In genomic region chr11:69001301-69002081, GRCh38 we compare ENCODE assay signal across 11 cellular contexts. TPM values are rescaled to one million over a fixed set of nuclear protein-coding genes. Genes with fewer than 3 reads are reported as not detected.
A peak's percentile ranks its signal among the peaks of the same experiment; 100 is the strongest.
DNase-seq lines count a peak whose midpoint lies in the region; ATAC-seq and TF ChIP-seq lines count a peak whose summit lies in the region.
"Had no signal": no experiment of that assay in that cellular context is flagged by ENCODE, and none has a peak within 500 bp of the region (broad histone marks: within the 10 kb centered on the region; RNA-seq: fewer than 3 reads in every experiment).

No MANE protein-coding gene starts in this region.

- H3K4me1 ChIP-seq in right cardiac atrium (ENCODE audit: control insufficient read depth, insufficient read depth, low read length) (peaks cover 1% of the 10 kb centered on the region), rectal smooth muscle tissue (ENCODE audit: control insufficient read depth, insufficient read depth, low read length) (peaks cover 80% of the 10 kb centered on the region), vagina (peaks cover 72% of the 10 kb centered on the region)

- no peak for TF ChIP-seq CTCF in vagina (IDR thresholded peaks at IDR 0.05)

- H3K27me3 ChIP-seq in right cardiac atrium (ENCODE audit: control insufficient read depth, insufficient read depth), result no peaks in the 10 kb centered on the region
- H3K27me3 ChIP-seq in rectal smooth muscle tissue (ENCODE audit: control insufficient read depth, insufficient read depth, low read length), result no peaks in the 10 kb centered on the region
- H3K27me3 ChIP-seq in vagina, result no peaks in the 10 kb centered on the region

- 75% methylated on average over 23 of the region's 23 CpGs for WGBS in right cardiac atrium

- DNase-seq in Right ventricle myocardium superior, result peak; percentile 34
- no peak for DNase-seq in Right ventricle myocardium inferior (ENCODE audit: missing footprints)
- DNase-seq in right cardiac atrium, result no peak
- DNase-seq in vagina (ENCODE audit: extremely low spot score in 2 of 2), result no peak
- DNase-seq in stimulated activated CD4-positive, alpha-beta T cell treated with anti-CD3 and anti-CD28 coated beads, Interleukin-4, amount 100 ng/mL, for 4 hours, result no peak
- DNase-seq in stimulated activated CD4-positive, alpha-beta T cell treated with anti-CD3 and anti-CD28 coated beads, Interleukin-12 subunit alpha, Interleukin-12 subunit beta, amount 100 ng/mL, for 4 hours, result no peak
- no peak for DNase-seq in HPDE6-E6E7 (ENCODE audit: extremely low spot score)
- DNase-seq: activated T-cell treated with anti-CD3 and anti-CD28 coated beads, Interleukin-2, amount 50 U/mL, for 72 hours had no signal

- H3K36me3 ChIP-seq in rectal smooth muscle tissue (ENCODE audit: control insufficient read depth, insufficient read depth, low read length) (peaks cover 17% of the 10 kb centered on the region), vagina (peaks cover 5 to 17% of the 10 kb centered on the region in 2 donors)

- intact Hi-C loops in Right ventricle myocardium superior (cut with DNase I), result no loop called here
- intact Hi-C loops in Right ventricle myocardium inferior (cut with DNase I), result no loop called here
- intact Hi-C loops in right cardiac atrium (cut with DNase I), result no loop called here
- intact Hi-C loops in vagina (cut with DNase I), result loop anchor here (5.0 kb wide), 1 partner anchor 54 kb away; no protein-coding TSS in a partner anchor

- peak overlapping the region; percentile 7 for H3K27ac ChIP-seq in right cardiac atrium (ENCODE audit: low read length)
- H3K27ac ChIP-seq in rectal smooth muscle tissue (ENCODE audit: low read depth, low read length), result peak overlapping the region; percentile 99
- H3K27ac ChIP-seq in vagina, result peak overlapping the region; percentile 82

- no peak for ATAC-seq in Right ventricle myocardium superior (ENCODE audit: poor library complexity)
- ATAC-seq in Right ventricle myocardium inferior, result no peak
- ATAC-seq in right cardiac atrium, result no peak
- ATAC-seq: activated CD4-positive, CD25-positive, alpha-beta regulatory T cell treated with anti-CD3 and anti-CD28 coated beads, Interleukin-2, amount 50 U/mL, for 24 hours; activated T-cell treated with anti-CD3 and anti-CD28 coated beads, Interleukin-2, amount 50 U/mL, for 72 hours had no signal

- H3K4me3 ChIP-seq in right cardiac atrium (ENCODE audit: low read length) (no peak overlapping the region), rectal smooth muscle tissue (ENCODE audit: low read length) (no peak overlapping the region), vagina (no peak overlapping the region)

- no peaks in the 10 kb centered on the region for H3K9me3 ChIP-seq in right cardiac atrium (ENCODE audit: control insufficient read depth, low read length)
- no peaks in the 10 kb centered on the region for H3K9me3 ChIP-seq in vagina

- H3K9ac ChIP-seq in rectal smooth muscle tissue (ENCODE audit: low read length), result no peak overlapping the region

- no peak for TF ChIP-seq POLR2A in vagina (IDR thresholded peaks at IDR 0.05)

RNA-seq across cellular contexts. Expression of gene MRGPRF, which starts 11.6 kb away (rescaled TPM):
- total RNA-seq in Right ventricle myocardium superior (4.9 TPM), Right ventricle myocardium inferior (7.6 TPM), right cardiac atrium (10 to 100 TPM in 2 of 4 donors, 1 to 10 TPM in 2; 4.6 to 16.2 (median 9.3) TPM), vagina (84.5 TPM)
- polyA plus RNA-seq in right cardiac atrium, result 9.4 TPM
- total RNA-seq: activated T-cell treated with anti-CD3 and anti-CD28 coated beads, Interleukin-2, amount 50 U/mL, for 72 hours had no signal

RNA-seq across cellular contexts. Expression of gene MRGPRD, which starts 20.7 kb away (rescaled TPM):
- total RNA-seq in Right ventricle myocardium superior (not detected), Right ventricle myocardium inferior (not detected), right cardiac atrium (not detected), vagina (not detected)
- not detected for polyA plus RNA-seq in right cardiac atrium
- total RNA-seq: activated T-cell treated with anti-CD3 and anti-CD28 coated beads, Interleukin-2, amount 50 U/mL, for 72 hours; mononuclear cell had no signal

RNA-seq across cellular contexts. Expression of gene TPCN2, which starts 47.2 kb away (rescaled TPM):
- total RNA-seq in Right ventricle myocardium superior (7.6 TPM), Right ventricle myocardium inferior (9.1 TPM), right cardiac atrium (10 to 100 TPM in 1 of 4 donors, 1 to 10 TPM in 3; 7.2 to 11.1 (median 9.0) TPM), vagina (21.1 TPM)
- polyA plus RNA-seq in right cardiac atrium, result 7.0 TPM

Comparison
In these comparisons a context has a peak if more than half of its experiments do, and no peak if none do; other contexts are left out.
1. H3K27ac ChIP-seq: peak in every context shown above with its lines; median percentile 99 in rectal smooth muscle tissue; 82 in vagina; 7 in right cardiac atrium.